Comparison of ENCODE assay signal across 18 cellular contexts in the genomic region with DNA sequence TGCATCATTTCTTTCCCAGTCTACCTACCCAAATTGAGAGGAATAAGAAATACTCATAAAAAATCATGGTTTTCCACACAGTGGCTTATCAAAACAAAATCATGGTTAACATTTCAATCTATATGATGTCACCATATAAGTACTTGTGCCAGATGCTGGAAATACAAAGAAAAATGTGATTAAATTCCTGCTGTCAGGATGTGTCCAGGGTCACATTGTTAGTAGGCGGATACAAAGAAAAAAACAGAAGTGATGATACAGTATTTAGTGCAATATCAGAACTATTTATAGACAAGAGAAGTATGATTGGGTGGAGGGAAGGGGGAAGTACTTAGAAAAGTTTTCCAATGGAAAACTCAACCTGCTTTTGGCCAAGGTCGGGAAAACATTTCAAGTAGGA. TPM values are rescaled to one million over a fixed set of nuclear protein-coding genes. Genes with fewer than 3 reads are reported as not detected.
DNase-seq lines count a peak whose midpoint lies in the region; ATAC-seq and TF ChIP-seq lines count a peak whose summit lies in the region.
"Had no signal": no experiment of that assay in that cellular context is flagged by ENCODE, and none has a peak within 500 bp of the region (broad histone marks: within the 10 kb centered on the region; RNA-seq: fewer than 3 reads in every experiment).

No MANE protein-coding gene starts in this region.

- H3K27ac Mint-ChIP-seq in CD4-positive, alpha-beta T cell = no peak overlapping the region
- H3K27ac Mint-ChIP-seq: activated naive CD4-positive, alpha-beta T cell treated with anti-CD3 and anti-CD28 coated beads, Interleukin-2, amount 50 U/mL, for 24 hours had no signal

- peaks cover 0 to 12% (median 2%) of the 10 kb centered on the region in 6 donors for H3K4me1 ChIP-seq in spleen
- H3K4me1 ChIP-seq: left ventricle myocardium inferior, vagina had no signal

- H3K27me3 Mint-ChIP-seq in CD4-positive, alpha-beta T cell = peaks cover 58% of the 10 kb centered on the region

- peak overlapping the region in 6 of 8 donors; percentile 48 to 66 (median 50) for H3K27ac ChIP-seq in spleen
- H3K27ac ChIP-seq in CD4-positive, alpha-beta T cell (ENCODE audit: low read depth, low read length) = no peak overlapping the region
- H3K27ac ChIP-seq: left ventricle myocardium inferior, vagina had no signal

- H3K36me3 ChIP-seq in spleen = no peaks in the 10 kb centered on the region
- H3K36me3 ChIP-seq: left ventricle myocardium inferior, vagina had no signal

- H3K27me3 ChIP-seq in spleen (replicated peaks in 1 of 7) = peaks cover 0 to 11% (median 0%) of the 10 kb centered on the region in 7 donors
- H3K27me3 ChIP-seq in CD4-positive, alpha-beta T cell (ENCODE audit: control insufficient read depth, insufficient read depth, low read length) = peaks cover 17% of the 10 kb centered on the region
- H3K27me3 ChIP-seq: vagina had no signal

- intact Hi-C loops in spleen (cut with DNase I; ENCODE audit: low total_unique reads) = no loop called here
- intact Hi-C loops in CD4-positive, alpha-beta T cell (cut with DNase I, micrococcal nuclease) = no loop called here

- ATAC-seq in CD4-positive, alpha-beta T cell (ENCODE audit: poor library complexity) = no peak
- ATAC-seq: activated CD4-positive, CD25-positive, alpha-beta regulatory T cell treated with anti-CD3 and anti-CD28 coated beads, Interleukin-2, amount 50 U/mL, for 24 hours; Right ventricle myocardium inferior had no signal

- H3K4me3 ChIP-seq in fibroblast of villous mesenchyme (ENCODE audit: low read depth, low read length) = no peak overlapping the region
- no peak overlapping the region for H3K4me3 ChIP-seq in spleen
- H3K4me3 ChIP-seq: left ventricle myocardium inferior, vagina had no signal

- H3K4me3 Mint-ChIP-seq in CD4-positive, alpha-beta T cell = no peak overlapping the region
- H3K4me3 Mint-ChIP-seq: activated naive CD4-positive, alpha-beta T cell treated with anti-CD3 and anti-CD28 coated beads, Interleukin-2, amount 50 U/mL, for 24 hours had no signal

- H3K4me1 Mint-ChIP-seq in CD4-positive, alpha-beta T cell (ENCODE audit: low read depth) = no peaks in the 10 kb centered on the region

- DNase-seq in HCEC 1CT (peak; percentile 95), amniotic epithelial cell (ENCODE audit: low read depth) (peak; percentile 32), fibroblast of villous mesenchyme (ENCODE audit: low read depth) (peak; percentile 48), spleen (no peak), activated gamma-delta T cell treated with Interleukin-2 at 50 U/mL for 16 hours (no peak)
- DNase-seq in stimulated activated CD8-positive, alpha-beta memory T cell treated with anti-CD3 and anti-CD28 coated beads, Interleukin-4, amount 100 ng/mL, for 48 hours = no peak
- no peak for DNase-seq in CD4-positive, alpha-beta T cell
- DNase-seq: left ventricle myocardium inferior, MM.1S, NCI-H2081 treated with DMSO at 0.1 percent for 48 hours, NCI-H82, posterior cingulate gyrus, T-helper 2 cell had no signal

- TF ChIP-seq CTCF in fibroblast of villous mesenchyme (IDR thresholded peaks at IDR 0.05; ENCODE audit: insufficient read depth, low read depth, low read length) (no peak), spleen (IDR thresholded peaks at IDR 0.05 in 8 of 11, conservative IDR thresholded peaks at IDR 0.05 in 3 of 11) (no peak)
- TF ChIP-seq CTCF in CD4-positive, alpha-beta T cell (IDR thresholded peaks at IDR 0.05) = no peak

- H3K36me3 Mint-ChIP-seq in CD4-positive, alpha-beta T cell (ENCODE audit: low read depth) = no peaks in the 10 kb centered on the region

- POLR2A ChIA-PET in CD4-positive, alpha-beta T cell (lab: Charles Lee) = no interaction called here

- CTCF ChIA-PET in CD4-positive, alpha-beta T cell (lab: Charles Lee) = no interaction called here

- H3K9me3 Mint-ChIP-seq in CD4-positive, alpha-beta T cell = peaks cover 18% of the 10 kb centered on the region

- 34 to 52% (median 48%) methylated on average over 2 of the region's 2 CpGs for WGBS in spleen, 5 donors

- peaks cover 0 to 38% (median 25%) of the 10 kb centered on the region in 8 donors for H3K9me3 ChIP-seq in spleen
- no peaks in the 10 kb centered on the region for H3K9me3 ChIP-seq in CD4-positive, alpha-beta T cell (ENCODE audit: control insufficient read depth, low read length)
- H3K9me3 ChIP-seq: vagina had no signal

- TF ChIP-seq POLR2A in spleen (IDR thresholded peaks at IDR 0.05) = no peak

RNA-seq across cellular contexts. Expression of a gene that starts 47.0 kb away (rescaled TPM):
- total RNA-seq in fibroblast of villous mesenchyme (not detected in 2 replicates), spleen (not detected)
- polyA plus RNA-seq in spleen = not detected
- total RNA-seq in CD4-positive, alpha-beta T cell = not detected
- total RNA-seq: epithelial cell of proximal tubule, left ventricle myocardium inferior, Right ventricle myocardium inferior, vagina had no signal

Comparison
In these comparisons a context has a peak if more than half of its experiments do, and no peak if none do; other contexts are left out.
1. DNase-seq: peak in HCEC 1CT (single experiment), amniotic epithelial cell (single experiment) and fibroblast of villous mesenchyme (single experiment); none in spleen (single experiment), stimulated activated CD8-positive, alpha-beta memory T cell treated with anti-CD3 and anti-CD28 coated beads, Interleukin-4, amount 100 ng/mL, for 48 hours (single experiment), activated gamma-delta T cell treated with Interleukin-2 at 50 U/mL for 16 hours (single experiment) and CD4-positive, alpha-beta T cell (0 of 10).